13 cellular contexts compared by ENCODE assay signal in the genomic region with DNA sequence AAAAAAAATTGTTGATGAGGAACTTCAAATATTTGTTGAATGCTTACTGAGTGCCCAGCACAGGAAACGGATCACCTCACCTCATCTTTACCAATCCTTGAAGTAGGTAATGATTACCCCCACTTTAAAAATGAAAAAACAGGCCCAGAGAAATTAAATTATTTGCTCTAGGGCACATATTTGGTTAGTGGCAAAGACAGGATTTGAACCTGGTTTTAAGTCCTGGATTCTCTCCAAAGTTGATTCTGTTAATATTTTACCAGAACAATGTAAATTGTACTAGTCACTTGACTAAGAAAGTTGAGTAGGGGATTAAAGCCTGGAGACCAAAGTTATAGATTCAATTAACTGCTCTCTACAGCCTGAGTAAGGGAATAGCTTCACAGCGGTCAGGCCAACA.
DNase-seq lines count a peak whose midpoint lies in the region; ATAC-seq, FAIRE-seq and TF ChIP-seq lines count a peak whose summit lies in the region.
"Had no signal": no experiment of that assay in that cellular context is flagged by ENCODE, and none has a peak within 500 bp of the region (broad histone marks: within the 10 kb centered on the region; RNA-seq: fewer than 3 reads in every experiment).

No MANE protein-coding gene starts in this region.

- no peaks in the 10 kb centered on the region for H3K36me3 Mint-ChIP-seq in activated CD8-positive, alpha-beta memory T cell treated with anti-CD3 and anti-CD28 coated beads, Interleukin-2, amount 10 ng/mL, durations not matched to agents 7 days and 5 days
- no peaks in the 10 kb centered on the region for H3K36me3 Mint-ChIP-seq in effector memory CD8-positive, alpha-beta T cell (ENCODE audit: insufficient read depth)

- TF ChIP-seq POLR2A in spleen (IDR thresholded peaks at IDR 0.05): no peak

- peak overlapping the region; percentile 74 for H3K4me3 Mint-ChIP-seq in activated CD8-positive, alpha-beta memory T cell treated with anti-CD3 and anti-CD28 coated beads, Interleukin-2, amount 10 ng/mL, durations not matched to agents 7 days and 5 days
- H3K4me3 Mint-ChIP-seq in effector memory CD8-positive, alpha-beta T cell: peak overlapping the region; percentile 56 to 89

- CTCF ChIA-PET in activated CD8-positive, alpha-beta memory T cell treated with anti-CD3 and anti-CD28 coated beads, Interleukin-2, amount 10 ng/mL, durations not matched to agents 7 days and 5 days (lab: Charles Lee): interaction anchor here (0.7 to 5.6 kb wide), 7 partner anchors 12 to 474 kb away, joined by 3 to 32 read pairs (median 3); no protein-coding TSS in a partner anchor

- DNase-seq in activated CD8-positive, alpha-beta memory T cell treated with anti-CD3 and anti-CD28 coated beads, Interleukin-2, amount 10 ng/mL, durations not matched to agents 7 days and 5 days: no peak
- DNase-seq in activated CD8-positive, alpha-beta memory T cell treated with anti-CD3 and anti-CD28 coated beads, Interleukin-2, amount 50 U/mL, for 4 hours: no peak
- DNase-seq in effector memory CD8-positive, alpha-beta T cell: no peak
- DNase-seq in spleen (no peak), kidney (no peak)
- DNase-seq: activated gamma-delta T cell, NCI-H526, SHP77 had no signal

- H3K27me3 ChIP-seq in Loucy (ENCODE audit: insufficient read depth, low read length, poor library complexity, severe bottlenecking): no peaks in the 10 kb centered on the region
- H3K27me3 ChIP-seq in spleen (replicated peaks in 1 of 7): no peaks in the 10 kb centered on the region
- H3K27me3 ChIP-seq: cardiac muscle cell had no signal

- H3K36me3 ChIP-seq in Loucy (ENCODE audit: insufficient read depth, low read length) (no peaks in the 10 kb centered on the region), spleen (peaks cover 0 to 3% (median 0%) of the 10 kb centered on the region in 6 donors), kidney (ENCODE audit: control insufficient read depth in 1 of 2, insufficient read depth in 2 of 2, low read length in 2 of 2) (no peaks in the 10 kb centered on the region)
- H3K36me3 ChIP-seq: cardiac muscle cell had no signal

- no peaks in the 10 kb centered on the region for H4K20me1 ChIP-seq in Loucy (ENCODE audit: insufficient read depth, low read length, poor library complexity, severe bottlenecking)

- H3K4me1 Mint-ChIP-seq in activated CD8-positive, alpha-beta memory T cell treated with anti-CD3 and anti-CD28 coated beads, Interleukin-2, amount 10 ng/mL, durations not matched to agents 7 days and 5 days: peaks cover 24% of the 10 kb centered on the region
- peaks cover 6 to 10% of the 10 kb centered on the region in 2 donors for H3K4me1 Mint-ChIP-seq in effector memory CD8-positive, alpha-beta T cell (ENCODE audit: low read depth in 2 of 2)

- H3K9me3 ChIP-seq in Loucy (ENCODE audit: insufficient read depth, low read depth, low read length): no peaks in the 10 kb centered on the region
- H3K9me3 ChIP-seq in spleen: no peaks in the 10 kb centered on the region
- H3K9me3 ChIP-seq in kidney (ENCODE audit: control insufficient read depth in 1 of 2, low read length in 2 of 2): no peaks in the 10 kb centered on the region

- no peaks in the 10 kb centered on the region for H3K9me2 ChIP-seq in Loucy (replicated peaks; ENCODE audit: low read depth, low read length)

- TF ChIP-seq CTCF in Loucy (conservative IDR thresholded peaks at IDR 0.05; ENCODE audit: low read length): no peak
- TF ChIP-seq CTCF in spleen (IDR thresholded peaks at IDR 0.05 in 8 of 11, conservative IDR thresholded peaks at IDR 0.05 in 3 of 11): no peak
- no peak for TF ChIP-seq CTCF in kidney (IDR thresholded peaks at IDR 0.05; ENCODE audit: borderline replicate concordance, extremely low read depth, insufficient read depth)

- WGBS in spleen, 5 donors: 87 to 95% (median 93%) methylated on average over 2 of the region's 2 CpGs

- H3K9ac ChIP-seq in Loucy (ENCODE audit: low read depth, low read length, poor library complexity, severe bottlenecking): no peak overlapping the region
- H3K9ac ChIP-seq in kidney (ENCODE audit: low read length in 2 of 2): no peak overlapping the region
- H3K9ac ChIP-seq: parathyroid adenoma had no signal

- H3K27ac ChIP-seq in spleen: peak overlapping the region in 5 of 8 donors; percentile 37 to 74 (median 65)
- H3K27ac ChIP-seq in kidney (ENCODE audit: low read depth in 2 of 2, low read length in 2 of 2): no peak overlapping the region
- H3K27ac ChIP-seq: cardiac muscle cell, parathyroid adenoma had no signal

- intact Hi-C loops in spleen (cut with DNase I; ENCODE audit: low total_unique reads): loop anchor here (10.0 kb wide), 1 partner anchor 531 kb away; no protein-coding TSS in a partner anchor
- intact Hi-C loops in kidney (cut with DNase I): no loop called here

- peak overlapping the region; percentile 82 for H3K27ac Mint-ChIP-seq in activated CD8-positive, alpha-beta memory T cell treated with anti-CD3 and anti-CD28 coated beads, Interleukin-2, amount 10 ng/mL, durations not matched to agents 7 days and 5 days
- peak overlapping the region; percentile 57 to 98 for H3K27ac Mint-ChIP-seq in effector memory CD8-positive, alpha-beta T cell

- no peak for FAIRE-seq in kidney (lab: Jason Lieb, UNC)

- no peak for ATAC-seq in activated CD8-positive, alpha-beta memory T cell treated with anti-CD3 and anti-CD28 coated beads, Interleukin-2, amount 10 ng/mL, durations not matched to agents 7 days and 5 days
- ATAC-seq in effector memory CD8-positive, alpha-beta T cell (replicated peaks): no peak
- ATAC-seq in HG02981 (IDR thresholded peaks at IDR 0.05; ENCODE audit: unreplicated experiment) (no peak), GM21447 (IDR thresholded peaks at IDR 0.05; ENCODE audit: unreplicated experiment) (no peak)

- H3K4me3 ChIP-seq in Loucy (ENCODE audit: low read length, poor library complexity, severe bottlenecking) (no peak overlapping the region), spleen (peak overlapping the region in 1 of 8 donors; percentile 46), kidney (ENCODE audit: low read length in 2 of 2) (no peak overlapping the region)
- H3K4me3 ChIP-seq: cardiac muscle cell had no signal

- H3K4me1 ChIP-seq in Loucy (ENCODE audit: insufficient read depth, low read length, poor library complexity, severe bottlenecking) (no peaks in the 10 kb centered on the region), spleen (peaks cover 0 to 17% (median 10%) of the 10 kb centered on the region in 6 donors), kidney (ENCODE audit: control insufficient read depth in 1 of 2, insufficient read depth in 1 of 2, low read depth in 1 of 2, low read length in 2 of 2) (peaks cover 0 to 3% of the 10 kb centered on the region in 2 donors)
- H3K4me1 ChIP-seq: parathyroid adenoma had no signal

- peak overlapping the region; percentile 50 for H3K4me2 ChIP-seq in Loucy (ENCODE audit: low read depth, low read length, poor library complexity, severe bottlenecking)

- H2AFZ ChIP-seq in Loucy (ENCODE audit: low read length): peak overlapping the region; percentile 86
- H2AFZ ChIP-seq: parathyroid adenoma had no signal

- H3K79me2 ChIP-seq in Loucy (ENCODE audit: insufficient read depth, low read length): no peaks in the 10 kb centered on the region
- H3K79me2 ChIP-seq: parathyroid adenoma had no signal

- no peaks in the 10 kb centered on the region for H3F3A ChIP-seq in Loucy (ENCODE audit: low read depth)

- no peaks in the 10 kb centered on the region for H3K9me3 Mint-ChIP-seq in activated CD8-positive, alpha-beta memory T cell treated with anti-CD3 and anti-CD28 coated beads, Interleukin-2, amount 10 ng/mL, durations not matched to agents 7 days and 5 days (ENCODE audit: low read depth)
- no peaks in the 10 kb centered on the region for H3K9me3 Mint-ChIP-seq in effector memory CD8-positive, alpha-beta T cell

- peaks cover 11% of the 10 kb centered on the region for H3K27me3 Mint-ChIP-seq in activated CD8-positive, alpha-beta memory T cell treated with anti-CD3 and anti-CD28 coated beads, Interleukin-2, amount 10 ng/mL, durations not matched to agents 7 days and 5 days
- H3K27me3 Mint-ChIP-seq in effector memory CD8-positive, alpha-beta T cell: peaks cover 15 to 20% of the 10 kb centered on the region in 2 donors

Comparison
In these comparisons a context has a peak if more than half of its experiments do, and no peak if none do; other contexts are left out.
1. H3K27ac ChIP-seq: peak in spleen (5 of 8); none in kidney (0 of 2).